In genomic region chr6:112180095-112180820, GRCh38 we compare ENCODE assay signal across 7 cellular contexts.
DNase-seq lines count a peak whose midpoint lies in the region; ATAC-seq, FAIRE-seq and TF ChIP-seq lines count a peak whose summit lies in the region.

No MANE protein-coding gene starts in this region.

- ATAC-seq in GM21717 (IDR thresholded peaks at IDR 0.05; ENCODE audit: unreplicated experiment) = peak; percentile 66

- FAIRE-seq in astrocyte (lab: Jason Lieb, UNC) = no peak

- peaks cover 3% of the 10 kb centered on the region for H3K4me1 Mint-ChIP-seq in astrocyte (ENCODE audit: low read depth, unreplicated experiment)

- no peaks in the 10 kb centered on the region for H3K36me3 Mint-ChIP-seq in astrocyte (ENCODE audit: low read depth, unreplicated experiment)

- H3K27me3 Mint-ChIP-seq in astrocyte (ENCODE audit: low read depth, unreplicated experiment) = no peaks in the 10 kb centered on the region

- DNase-seq in GM03348 (ENCODE audit: low spot score) = peak; percentile 50
- DNase-seq in Karpas-422 = peak; percentile 86
- DNase-seq in OCI-LY7 (ENCODE audit: low spot score) = peak; percentile 78
- DNase-seq in astrocyte (ENCODE audit: low read depth) = peak; percentile 73
- peak; percentile 42 for DNase-seq in iPS DF 19.7 (ENCODE audit: low read depth, low spot score)
- DNase-seq in spleen = no peak

- H3K4me3 Mint-ChIP-seq in astrocyte (ENCODE audit: unreplicated experiment) = no peak overlapping the region

- no peaks in the 10 kb centered on the region for H4K20me1 ChIP-seq in Karpas-422 (ENCODE audit: insufficient read depth, low read depth, low read length)
- H4K20me1 ChIP-seq in OCI-LY7 (ENCODE audit: insufficient read depth, low read length) = no peaks in the 10 kb centered on the region
- H4K20me1 ChIP-seq in astrocyte (ENCODE audit: insufficient read depth, low read length) = no peaks in the 10 kb centered on the region

- CTCF ChIA-PET in OCI-LY7 (lab: Charles Lee; ENCODE audit: unreplicated experiment) = interaction anchor here (0.8 kb wide), 1 partner anchor 93 kb away, joined by 3 read pairs; the partner anchor contains the start of genes FAM229B and TUBE1

- BruUV-seq in OCI-LY7 (replicated peaks; lab: Mats Ljungman, UMichigan) = no TSS peak

- no peaks in the 10 kb centered on the region for H3K9me2 ChIP-seq in Karpas-422 (replicated peaks; ENCODE audit: insufficient read depth, low read length)
- H3K9me2 ChIP-seq in OCI-LY7 (ENCODE audit: insufficient read depth, low read length) = no peaks in the 10 kb centered on the region

- no peak overlapping the region for H3K27ac Mint-ChIP-seq in astrocyte (ENCODE audit: unreplicated experiment)

- no peaks in the 10 kb centered on the region for H3K9me3 Mint-ChIP-seq in astrocyte (ENCODE audit: unreplicated experiment)

- no peaks in the 10 kb centered on the region for H3K36me3 ChIP-seq in Karpas-422 (ENCODE audit: insufficient read depth, low read length)
- H3K36me3 ChIP-seq in OCI-LY7 (ENCODE audit: insufficient read depth, low read length) = no peaks in the 10 kb centered on the region
- peaks cover 6% of the 10 kb centered on the region for H3K36me3 ChIP-seq in astrocyte (ENCODE audit: insufficient read depth, low read length)
- H3K36me3 ChIP-seq in spleen = no peaks in the 10 kb centered on the region

- no peaks in the 10 kb centered on the region for H3K9me3 ChIP-seq in Karpas-422 (ENCODE audit: low read length)
- no peaks in the 10 kb centered on the region for H3K9me3 ChIP-seq in OCI-LY7 (ENCODE audit: low read length)
- no peaks in the 10 kb centered on the region for H3K9me3 ChIP-seq in astrocyte (ENCODE audit: insufficient read depth, low read depth, low read length)
- H3K9me3 ChIP-seq in spleen = no peaks in the 10 kb centered on the region

- POLR2A ChIA-PET in OCI-LY7 (lab: Charles Lee) = interaction anchor here (0.5 to 0.8 kb wide), 2 partner anchors 31 to 1680 kb away, joined by 3 to 4 read pairs; no protein-coding TSS in a partner anchor

- TF ChIP-seq POLR2A in spleen (IDR thresholded peaks at IDR 0.05) = no peak

- no peak overlapping the region for H3K4me3 ChIP-seq in Karpas-422 (ENCODE audit: low read length)
- no peak overlapping the region for H3K4me3 ChIP-seq in OCI-LY7 (ENCODE audit: low read depth, low read length, poor library complexity, severe bottlenecking)
- no peak overlapping the region for H3K4me3 ChIP-seq in astrocyte (ENCODE audit: insufficient read depth, low read depth, low read length)
- H3K4me3 ChIP-seq in spleen = no peak overlapping the region

- H3K27ac ChIP-seq in Karpas-422 (ENCODE audit: low read length) (no peak overlapping the region), OCI-LY7 (ENCODE audit: low read depth, low read length, poor library complexity, severe bottlenecking) (no peak overlapping the region), astrocyte (ENCODE audit: low read depth, low read length) (no peak overlapping the region), spleen (no peak overlapping the region)

- intact Hi-C loops in OCI-LY7 (cut with micrococcal nuclease; ENCODE audit: unreplicated experiment) (loop anchor here (2.0 kb wide), 1 partner anchor 133 kb away; no protein-coding TSS in a partner anchor), spleen (cut with DNase I; ENCODE audit: low total_unique reads) (loop anchor here (5.0 to 10.0 kb wide), 2 partner anchors 192 to 1725 kb away; no protein-coding TSS in a partner anchor)

- H3K4me2 ChIP-seq in Karpas-422 (ENCODE audit: low read depth, low read length, poor library complexity, severe bottlenecking) (no peak overlapping the region), OCI-LY7 (ENCODE audit: low read length) (no peak overlapping the region), astrocyte (ENCODE audit: low read length) (no peak overlapping the region)

- H2AFZ ChIP-seq in Karpas-422 (ENCODE audit: low read length) (no peak overlapping the region), OCI-LY7 (ENCODE audit: low read length) (no peak overlapping the region), astrocyte (ENCODE audit: low read depth, low read length) (no peak overlapping the region)

- 56 to 60% (median 58%) methylated on average over 6 of the region's 6 CpGs for WGBS in spleen, 5 donors

- H3K4me1 ChIP-seq in Karpas-422 (ENCODE audit: low read length) (no peaks in the 10 kb centered on the region), OCI-LY7 (ENCODE audit: insufficient read depth, low read length, poor library complexity, severe bottlenecking) (no peaks in the 10 kb centered on the region), astrocyte (ENCODE audit: insufficient read depth, low read length) (peaks cover 3% of the 10 kb centered on the region), spleen (no peaks in the 10 kb centered on the region)

- no peak overlapping the region for H3K9ac ChIP-seq in Karpas-422 (ENCODE audit: low read length)
- H3K9ac ChIP-seq in astrocyte (ENCODE audit: low read length) = no peak overlapping the region

- no peaks in the 10 kb centered on the region for H3K27me3 ChIP-seq in Karpas-422 (ENCODE audit: low read length)
- no peaks in the 10 kb centered on the region for H3K27me3 ChIP-seq in astrocyte (ENCODE audit: insufficient read depth, low read length)
- H3K27me3 ChIP-seq in spleen (replicated peaks in 1 of 7) = peaks cover 0 to 73% (median 10%) of the 10 kb centered on the region in 7 donors

- H3K79me2 ChIP-seq in Karpas-422 (ENCODE audit: low read length) (no peaks in the 10 kb centered on the region), OCI-LY7 (ENCODE audit: insufficient read depth, low read depth, low read length) (no peaks in the 10 kb centered on the region), astrocyte (ENCODE audit: insufficient read depth, low read length) (no peaks in the 10 kb centered on the region)

- TF ChIP-seq CTCF in OCI-LY7 (conservative IDR thresholded peaks at IDR 0.05; ENCODE audit: low read length) = peak; percentile 95
- peak; percentile 55 for TF ChIP-seq CTCF in astrocyte (IDR thresholded peaks at IDR 0.05; ENCODE audit: insufficient read depth, low read depth, low read length)
- peak in 10 of 11 experiments; percentile 20 to 72 (median 60) for TF ChIP-seq CTCF in spleen (IDR thresholded peaks at IDR 0.05 in 8 of 11, conservative IDR thresholded peaks at IDR 0.05 in 3 of 11)
